Comparison of ENCODE assay signal across 8 cellular contexts in genomic region chr14:71103662-71104484, GRCh38.
DNase-seq lines count a peak whose midpoint lies in the region; ATAC-seq, FAIRE-seq and TF ChIP-seq lines count a peak whose summit lies in the region.

No MANE protein-coding gene starts in this region.

- H3K9me3 ChIP-seq in Caco-2 (no peaks in the 10 kb centered on the region), kidney (ENCODE audit: control insufficient read depth in 1 of 2, low read length in 2 of 2) (peaks cover 0 to 4% of the 10 kb centered on the region in 2 donors), transverse colon (no peaks in the 10 kb centered on the region)

- H3K27ac Mint-ChIP-seq in Caco-2 (ENCODE audit: unreplicated experiment), result no peak overlapping the region
- H3K27ac Mint-ChIP-seq in brain, result peak overlapping the region in 4 of 5 experiments; percentile 24 to 81 (median 67)

- peaks cover 12% of the 10 kb centered on the region for H3K36me3 Mint-ChIP-seq in Caco-2 (ENCODE audit: insufficient read depth, unreplicated experiment)
- H3K36me3 Mint-ChIP-seq in brain, result peaks cover 66% of the 10 kb centered on the region

- H3K4me1 ChIP-seq in Caco-2 (peaks cover 17% of the 10 kb centered on the region; the same call in 1 of the 2 replicates), kidney (ENCODE audit: control insufficient read depth in 1 of 2, insufficient read depth in 1 of 2, low read depth in 1 of 2, low read length in 2 of 2) (no peaks in the 10 kb centered on the region), transverse colon (peaks cover 0 to 3% (median 0%) of the 10 kb centered on the region in 4 donors)

- peaks cover 13% of the 10 kb centered on the region for H3K4me1 Mint-ChIP-seq in Caco-2 (ENCODE audit: low read depth, unreplicated experiment)
- H3K4me1 Mint-ChIP-seq in brain, result peaks cover 3% of the 10 kb centered on the region

- no peak for TF ChIP-seq EP300 in transverse colon (IDR thresholded peaks at IDR 0.05; ENCODE audit: low read depth)

- TF ChIP-seq POLR2A in transverse colon (IDR thresholded peaks at IDR 0.05), result no peak

- H3K27ac ChIP-seq in kidney (ENCODE audit: low read depth in 2 of 2, low read length in 2 of 2) (no peak overlapping the region), transverse colon (no peak overlapping the region)

- no peak overlapping the region for H3K9ac ChIP-seq in kidney (ENCODE audit: low read length in 2 of 2)

- DNase-seq in Caco-2, result peak in 1 of 2 experiments; percentile 61
- DNase-seq in HFF-Myc (ENCODE audit: extremely low read depth, low read depth), result peak; percentile 59
- peak; percentile 76 for DNase-seq in NCI-H69 (lab: John Stamatoyannopoulos, UW)
- DNase-seq in kidney, result no peak
- DNase-seq in transverse colon, result no peak
- no peak for DNase-seq in stimulated activated CD4-positive, alpha-beta T cell treated with anti-CD3 and anti-CD28 coated beads, Interleukin-12 subunit alpha, Interleukin-12 subunit beta, amount 100 ng/mL, for 4 hours

- H3K4me3 ChIP-seq in Caco-2 (ENCODE audit: low read depth, low read length) (no peak overlapping the region), HFF-Myc (replicated peaks; ENCODE audit: low read depth, low read length) (no peak overlapping the region), kidney (ENCODE audit: low read length in 2 of 2) (no peak overlapping the region), transverse colon (no peak overlapping the region)

- POLR2A ChIA-PET in Caco-2 (lab: Charles Lee), result no interaction called here

- no peak for ATAC-seq in activated CD4-positive, CD25-positive, alpha-beta regulatory T cell treated with anti-CD3 and anti-CD28 coated beads, Interleukin-2, amount 50 U/mL, for 24 hours

- no TSS peak for BruUV-seq in Caco-2 (replicated peaks; lab: Mats Ljungman, UMichigan)

- H3K27me3 ChIP-seq in Caco-2 (replicated peaks; ENCODE audit: control insufficient read depth, insufficient read depth, low read length) (no peaks in the 10 kb centered on the region), transverse colon (no peaks in the 10 kb centered on the region)

- intact Hi-C loops in Caco-2 (cut with micrococcal nuclease; ENCODE audit: unreplicated experiment), result loop anchor here (1.0 to 5.0 kb wide), 3 partner anchors 32 to 649 kb away; partner anchors contain the start of gene SIPA1L1
- intact Hi-C loops in kidney (cut with DNase I), result no loop called here
- intact Hi-C loops in transverse colon (cut with DNase I; ENCODE audit: low total_unique reads), result no loop called here

- 57 to 69% methylated on average over 3 of the region's 3 CpGs for WGBS in transverse colon (ENCODE audit: low coverage in 1 of 2), 2 donors

- H3K27me3 Mint-ChIP-seq in Caco-2 (ENCODE audit: insufficient read depth, unreplicated experiment) (no peaks in the 10 kb centered on the region), brain (no peaks in the 10 kb centered on the region)

- H3K4me3 Mint-ChIP-seq in Caco-2 (ENCODE audit: unreplicated experiment), result no peak overlapping the region
- H3K4me3 Mint-ChIP-seq in brain, result no peak overlapping the region

- peak; percentile 81 to 82 for TF ChIP-seq CTCF in Caco-2 (IDR thresholded peaks at IDR 0.05; ENCODE audit: insufficient read depth in 1 of 2, low read depth in 1 of 2, low read length in 1 of 2, severe bottlenecking in 1 of 2, unreplicated experiment in 1 of 2)
- TF ChIP-seq CTCF in HFF-Myc (IDR thresholded peaks at IDR 0.05; ENCODE audit: low read depth, low read length, missing control alignments), result peak; percentile 68
- peak; percentile 70 to 80 for TF ChIP-seq CTCF in brain (conservative IDR thresholded peaks at IDR 0.05)
- peak; percentile 61 for TF ChIP-seq CTCF in kidney (IDR thresholded peaks at IDR 0.05; ENCODE audit: borderline replicate concordance, extremely low read depth, insufficient read depth)
- peak; percentile 72 to 82 (median 74) for TF ChIP-seq CTCF in transverse colon (IDR thresholded peaks at IDR 0.05)

- no peaks in the 10 kb centered on the region for H3K36me3 ChIP-seq in Caco-2 (ENCODE audit: control insufficient read depth, insufficient read depth, low read length)
- H3K36me3 ChIP-seq in kidney (ENCODE audit: control insufficient read depth in 1 of 2, insufficient read depth in 2 of 2, low read length in 2 of 2), result peaks cover 6 to 10% of the 10 kb centered on the region in 2 donors
- peaks cover 0 to 22% (median 7%) of the 10 kb centered on the region in 4 donors for H3K36me3 ChIP-seq in transverse colon

- in situ Hi-C loops in transverse colon (cut with MboI; ENCODE audit: low pct_ligation_motif_present in 1 of 4, low pct_unique_long_range_greater_than_20kb in 1 of 4, low sequenced_read_pairs in 3 of 4), result no loop called here

- H3K9me3 Mint-ChIP-seq in Caco-2 (ENCODE audit: unreplicated experiment), result no peaks in the 10 kb centered on the region
- H3K9me3 Mint-ChIP-seq in brain, result no peaks in the 10 kb centered on the region

- CTCF ChIA-PET in Caco-2 (lab: Charles Lee), result interaction anchor here (0.7 to 1.0 kb wide), 3 partner anchors 16 to 35 kb away, joined by 3 read pairs; no protein-coding TSS in a partner anchor

- peak; percentile 91 for FAIRE-seq in kidney (lab: Jason Lieb, UNC)

Comparison
In these comparisons a context has a peak if more than half of its experiments do, and no peak if none do; other contexts are left out.
1. DNase-seq: peak in HFF-Myc (single experiment) and NCI-H69 (single experiment); none in kidney (single experiment), transverse colon (single experiment) and stimulated activated CD4-positive, alpha-beta T cell treated with anti-CD3 and anti-CD28 coated beads, Interleukin-12 subunit alpha, Interleukin-12 subunit beta, amount 100 ng/mL, for 4 hours (single experiment).
2. Peak in every context shown above with its lines, with median percentiles within 50 percentile points of each other: CTCF ChIP-seq.